ENCODE assay signal across 9 cellular contexts in the genomic region with DNA sequence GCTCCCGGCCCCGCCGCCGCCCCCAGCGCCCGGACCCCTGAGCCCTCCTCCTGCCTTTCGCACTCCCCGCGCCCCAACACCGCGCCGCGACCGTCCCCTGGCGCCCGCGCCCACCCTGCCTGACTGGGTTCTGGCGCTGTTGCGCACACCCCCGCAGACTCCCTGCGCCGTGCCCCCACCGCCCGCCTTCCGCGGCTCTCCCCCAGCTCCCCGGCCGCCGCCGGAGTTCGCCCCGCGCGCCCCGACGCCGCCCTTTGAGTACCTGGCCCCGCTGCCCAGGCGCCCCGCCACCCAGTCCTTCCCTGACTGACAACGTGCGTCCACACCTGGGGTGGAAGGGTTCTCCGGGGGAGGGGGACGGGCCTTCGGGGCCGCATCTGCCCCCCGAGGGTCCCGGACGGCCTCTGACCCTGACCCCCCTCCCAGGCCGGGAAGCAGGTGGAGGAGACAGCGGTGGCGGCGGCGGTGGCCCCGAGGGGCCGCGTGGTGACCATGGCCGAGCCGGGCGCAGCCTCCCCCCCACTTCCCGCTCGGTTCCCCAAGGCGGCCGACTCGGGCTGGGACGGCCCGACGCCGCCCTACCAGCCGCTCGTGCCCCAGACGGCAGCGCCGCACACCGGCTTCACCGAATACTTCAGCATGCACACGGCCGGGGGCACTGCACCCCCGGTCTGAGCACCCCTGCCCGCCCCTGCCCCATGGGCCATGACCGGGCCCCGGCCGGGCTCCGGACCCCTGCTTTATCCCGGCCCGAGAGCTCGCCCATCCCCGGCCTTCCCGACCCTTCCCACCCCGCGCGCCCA. TPM values are rescaled to one million over a fixed set of nuclear protein-coding genes. Genes with fewer than 3 reads are reported as not detected.
DNase-seq lines count a peak whose midpoint lies in the region; ATAC-seq, FAIRE-seq and TF ChIP-seq lines count a peak whose summit lies in the region.
"Had no signal": no experiment of that assay in that cellular context is flagged by ENCODE, and none has a peak within 500 bp of the region (broad histone marks: within the 10 kb centered on the region; RNA-seq: fewer than 3 reads in every experiment).

No MANE protein-coding gene starts in this region.

- peak in 2 of 3 experiments; percentile 34 to 43 for TF ChIP-seq CTCF in keratinocyte (optimal IDR thresholded peaks at IDR 0.05 in 1 of 3, IDR thresholded peaks at IDR 0.05 in 1 of 3, conservative IDR thresholded peaks at IDR 0.05 in 1 of 3; ENCODE audit: extremely low read depth in 1 of 3, insufficient read depth in 2 of 3, low read length in 3 of 3)

- peaks cover 17% of the 10 kb centered on the region for H3K79me2 ChIP-seq in keratinocyte (ENCODE audit: control insufficient read depth, insufficient read depth, low read length)

- H3K27ac ChIP-seq in keratinocyte (ENCODE audit: control insufficient read depth, insufficient read depth, low read length) = no peak overlapping the region

- no peaks in the 10 kb centered on the region for H3K9me3 ChIP-seq in keratinocyte (ENCODE audit: control insufficient read depth, low read depth, low read length)

- TF ChIP-seq POLR2A in GM12892 (IDR thresholded peaks at IDR 0.05; ENCODE audit: low read depth, low read length) = no peak

- H3K4me2 ChIP-seq in keratinocyte (ENCODE audit: control insufficient read depth, extremely low read depth, insufficient read depth, low read depth, low read length) = peak overlapping the region; percentile 16

- no peaks in the 10 kb centered on the region for H3K9me1 ChIP-seq in keratinocyte (ENCODE audit: control insufficient read depth, extremely low read depth, insufficient read depth, low read length)

- peaks cover 23% of the 10 kb centered on the region for H3K4me1 Mint-ChIP-seq in activated naive CD4-positive, alpha-beta T cell treated with anti-CD3 and anti-CD28 coated beads, Interleukin-2, amount 50 U/mL, for 24 hours

- in situ Hi-C loops in ACHN (cut with HindIII; ENCODE audit: low pct_ligation_motif_present, low pct_unique_long_range_greater_than_20kb, low sequenced_read_pairs) = no loop called here

- no peaks in the 10 kb centered on the region for H3K36me3 Mint-ChIP-seq in activated naive CD4-positive, alpha-beta T cell treated with anti-CD3 and anti-CD28 coated beads, Interleukin-2, amount 50 U/mL, for 24 hours

- no peak overlapping the region for H3K9ac ChIP-seq in keratinocyte (ENCODE audit: control insufficient read depth, extremely low read depth, insufficient read depth, low read length)

- peak overlapping the region; percentile 47 for H3K4me3 ChIP-seq in H7 (ENCODE audit: insufficient read depth, low read depth, low read length)
- no peak overlapping the region for H3K4me3 ChIP-seq in keratinocyte (ENCODE audit: control insufficient read depth in 2 of 3, extremely low read depth in 1 of 3, insufficient read depth in 2 of 3, low read depth in 1 of 3, low read length in 3 of 3)

- peaks cover 14% of the 10 kb centered on the region for H3K4me1 ChIP-seq in keratinocyte (ENCODE audit: control insufficient read depth, extremely low read depth, insufficient read depth, low read length)

- H3K27me3 ChIP-seq in H7 (ENCODE audit: control insufficient read depth, insufficient read depth, low read length) (peaks cover 28% of the 10 kb centered on the region), keratinocyte (ENCODE audit: control insufficient read depth, extremely low read depth, insufficient read depth, low read length) (peaks cover 22% of the 10 kb centered on the region)

- FAIRE-seq in keratinocyte (lab: Jason Lieb, UNC) = no peak
- FAIRE-seq in GM12892 (lab: Jason Lieb, UNC) = no peak

- ATAC-seq in GM21717 (IDR thresholded peaks at IDR 0.05; ENCODE audit: unreplicated experiment) = no peak

- no peaks in the 10 kb centered on the region for H3K36me3 ChIP-seq in H7 (replicated peaks; ENCODE audit: control insufficient read depth, insufficient read depth, low read length)
- H3K36me3 ChIP-seq in keratinocyte (ENCODE audit: control insufficient read depth in 2 of 2, extremely low read depth in 1 of 2, insufficient read depth in 2 of 2, low read length in 2 of 2) = no peaks in the 10 kb centered on the region

- H3K27ac Mint-ChIP-seq in activated naive CD4-positive, alpha-beta T cell treated with anti-CD3 and anti-CD28 coated beads, Interleukin-2, amount 50 U/mL, for 24 hours = no peak overlapping the region

- H4K20me1 ChIP-seq in keratinocyte (ENCODE audit: control insufficient read depth, extremely low read depth, insufficient read depth, low read length) = no peaks in the 10 kb centered on the region

- dilution Hi-C loops in keratinocyte (cut with MboI; ENCODE audit: extremely low pct_ligation_motif_present, low sequenced_read_pairs) = no loop called here

- H3K27me3 Mint-ChIP-seq in activated naive CD4-positive, alpha-beta T cell treated with anti-CD3 and anti-CD28 coated beads, Interleukin-2, amount 50 U/mL, for 24 hours = peaks cover 8% of the 10 kb centered on the region

- H3K9me3 Mint-ChIP-seq in activated naive CD4-positive, alpha-beta T cell treated with anti-CD3 and anti-CD28 coated beads, Interleukin-2, amount 50 U/mL, for 24 hours = no peaks in the 10 kb centered on the region

- no peak overlapping the region for H2AFZ ChIP-seq in keratinocyte (ENCODE audit: control insufficient read depth, low read length)

- DNase-seq in ACHN (peak; percentile 26), H7 (peak; percentile 87), keratinocyte (ENCODE audit: low read depth, low spot score) (no peak), occipital lobe (lab: John Stamatoyannopoulos, UW) (no peak), COLO829 (ENCODE audit: low spot score) (no peak), GM12892 (ENCODE audit: insufficient read length) (no peak)
- DNase-seq: OCI-M1 had no signal

- peak overlapping the region; percentile 4 for H3K4me3 Mint-ChIP-seq in activated naive CD4-positive, alpha-beta T cell treated with anti-CD3 and anti-CD28 coated beads, Interleukin-2, amount 50 U/mL, for 24 hours

RNA-seq across cellular contexts. Expression of gene MEGF8, which starts 1.4 kb away (rescaled TPM):
- total RNA-seq in H7 (2014; rRNA removed; shearing (Covaris generic)) = 26.1 and 33.4 TPM in 2 replicates
- 4.1 to 7.3 TPM (median 6.1 TPM) in 3 replicates for polyA plus RNA-seq in keratinocyte
- polyA plus RNA-seq in keratinocyte (2011; ENCODE audit: low read depth) = 5.1 TPM
- 1.4 and 3.0 TPM in 2 replicates for polyA plus RNA-seq in keratinocyte (2011; cell fraction: cytosol; rRNA removed)
- 23.8 and 24.3 TPM in 2 replicates for polyA plus RNA-seq in keratinocyte (2011; cell fraction: nucleus; rRNA removed)
- 4.7 and 14.8 TPM in 2 replicates for polyA plus RNA-seq in keratinocyte (2012; ENCODE audit: low replicate concordance)
- polyA minus RNA-seq in keratinocyte = 8.1 to 18.3 TPM (median 10.1 TPM) in 3 replicates
- polyA minus RNA-seq in keratinocyte (2011; cell fraction: cytosol; rRNA and poly(A)+ RNA removed) = 17.5 TPM
- polyA minus RNA-seq in keratinocyte (2011; cell fraction: nucleus; rRNA and poly(A)+ RNA removed) = 54.2 and 58.3 TPM in 2 replicates
- 43.7 TPM for total RNA-seq in occipital lobe
- 3.0 TPM for polyA plus RNA-seq in GM12892 (2012; ENCODE audit: missing spikeins)

RNA-seq across cellular contexts. Expression of gene TMEM145, which starts 10.9 kb away (rescaled TPM):
- 0.38 and 0.41 TPM in 2 replicates for total RNA-seq in H7 (2014; rRNA removed; shearing (Covaris generic))
- polyA plus RNA-seq in keratinocyte = not detected in 3 replicates
- polyA plus RNA-seq in keratinocyte (2011; ENCODE audit: low read depth) = not detected
- polyA plus RNA-seq in keratinocyte (2011; cell fraction: cytosol; rRNA removed) = not detected in 2 replicates
- 0.24 TPM in 1 of 2 replicates, not detected in the other for polyA plus RNA-seq in keratinocyte (2011; cell fraction: nucleus; rRNA removed)
- not detected in 2 replicates for polyA plus RNA-seq in keratinocyte (2012; ENCODE audit: low replicate concordance)
- polyA minus RNA-seq in keratinocyte = not detected in 3 replicates
- polyA minus RNA-seq in keratinocyte (2011; cell fraction: cytosol; rRNA and poly(A)+ RNA removed) = not detected
- not detected in 2 replicates for polyA minus RNA-seq in keratinocyte (2011; cell fraction: nucleus; rRNA and poly(A)+ RNA removed)
- total RNA-seq in occipital lobe = 47.1 TPM
- polyA plus RNA-seq in GM12892 (2012; ENCODE audit: missing spikeins) = not detected

RNA-seq across cellular contexts. Expression of gene PAFAH1B3, which starts 21.6 kb away (rescaled TPM):
- 96.5 and 152 TPM in 2 replicates for total RNA-seq in H7 (2014; rRNA removed; shearing (Covaris generic))
- 27.6 to 55.4 TPM (median 28.3 TPM) in 3 replicates for polyA plus RNA-seq in keratinocyte
- polyA plus RNA-seq in keratinocyte (2011; ENCODE audit: low read depth) = 15.2 TPM
- polyA plus RNA-seq in keratinocyte (2011; cell fraction: cytosol; rRNA removed) = 20.5 and 36.8 TPM in 2 replicates
- polyA plus RNA-seq in keratinocyte (2011; cell fraction: nucleus; rRNA removed) = 11.3 and 22.4 TPM in 2 replicates
- 15.2 and 50.0 TPM in 2 replicates for polyA plus RNA-seq in keratinocyte (2012; ENCODE audit: low replicate concordance)
- polyA minus RNA-seq in keratinocyte = 29.0 to 125 TPM (median 43.1 TPM) in 3 replicates
- polyA minus RNA-seq in keratinocyte (2011; cell fraction: cytosol; rRNA and poly(A)+ RNA removed) = 48.9 TPM
- 10.2 and 13.2 TPM in 2 replicates for polyA minus RNA-seq in keratinocyte (2011; cell fraction: nucleus; rRNA and poly(A)+ RNA removed)
- total RNA-seq in occipital lobe = 198 TPM
- polyA plus RNA-seq in GM12892 (2012; ENCODE audit: missing spikeins) = 26.5 TPM

RNA-seq across cellular contexts. Expression of gene PRR19, which starts 22.1 kb away (rescaled TPM):
- 3.3 and 5.2 TPM in 2 replicates for total RNA-seq in H7 (2014; rRNA removed; shearing (Covaris generic))
- 0.25 to 0.88 TPM (median 0.35 TPM) in 3 replicates for polyA plus RNA-seq in keratinocyte
- 0.37 TPM for polyA plus RNA-seq in keratinocyte (2011; ENCODE audit: low read depth)
- polyA plus RNA-seq in keratinocyte (2011; cell fraction: cytosol; rRNA removed) = 0.49 and 1.2 TPM in 2 replicates
- polyA plus RNA-seq in keratinocyte (2011; cell fraction: nucleus; rRNA removed) = 0.53 and 1.0 TPM in 2 replicates
- 0.45 and 1.4 TPM in 2 replicates for polyA plus RNA-seq in keratinocyte (2012; ENCODE audit: low replicate concordance)
- polyA minus RNA-seq in keratinocyte = 0.16 to 3.1 TPM (median 0.33 TPM) in 3 replicates
- polyA minus RNA-seq in keratinocyte (2011; cell fraction: cytosol; rRNA and poly(A)+ RNA removed) = 3.1 TPM
- polyA minus RNA-seq in keratinocyte (2011; cell fraction: nucleus; rRNA and poly(A)+ RNA removed) = 0.42 and 0.93 TPM in 2 replicates
- total RNA-seq in occipital lobe = 1.4 TPM
- not detected for polyA plus RNA-seq in GM12892 (2012; ENCODE audit: missing spikeins)

RNA-seq across cellular contexts. Expression of gene CIC, which starts 55.0 kb away (rescaled TPM):
- 16.1 and 20.1 TPM in 2 replicates for total RNA-seq in H7 (2014; rRNA removed; shearing (Covaris generic))
- polyA plus RNA-seq in keratinocyte = 3.1 to 11.1 TPM (median 3.8 TPM) in 3 replicates
- 9.9 TPM for polyA plus RNA-seq in keratinocyte (2011; ENCODE audit: low read depth)
- polyA plus RNA-seq in keratinocyte (2011; cell fraction: cytosol; rRNA removed) = 4.4 and 14.0 TPM in 2 replicates
- polyA plus RNA-seq in keratinocyte (2011; cell fraction: nucleus; rRNA removed) = 28.1 and 45.7 TPM in 2 replicates
- polyA plus RNA-seq in keratinocyte (2012; ENCODE audit: low replicate concordance) = 15.4 and 37.6 TPM in 2 replicates
- polyA minus RNA-seq in keratinocyte = 4.7 to 38.8 TPM (median 5.7 TPM) in 3 replicates
- polyA minus RNA-seq in keratinocyte (2011; cell fraction: cytosol; rRNA and poly(A)+ RNA removed) = 29.2 TPM
- polyA minus RNA-seq in keratinocyte (2011; cell fraction: nucleus; rRNA and poly(A)+ RNA removed) = 23.9 and 26.1 TPM in 2 replicates
- 19.5 TPM for total RNA-seq in occipital lobe
- polyA plus RNA-seq in GM12892 (2012; ENCODE audit: missing spikeins) = 6.1 TPM

Comparison
In these comparisons a context has a peak if more than half of its experiments do, and no peak if none do; other contexts are left out.
1. DNase-seq: peak in ACHN (single experiment) and H7 (single experiment); none in keratinocyte (single experiment), occipital lobe (single experiment), COLO829 (single experiment) and GM12892 (single experiment).
2. RNA of gene TMEM145, which starts 10.9 kb away (total RNA-seq): 47.1 TPM in occipital lobe (single experiment); 0.38 to 0.41 TPM in H7; every median in the first group is over 10 times any median in the second.